In genomic region chr6:130520801-130521200, GRCh38 we compare ENCODE assay signal across 20 cellular contexts.
DNase-seq lines count a peak whose midpoint lies in the region; ATAC-seq, FAIRE-seq and TF ChIP-seq lines count a peak whose summit lies in the region.
"Had no signal": no experiment of that assay in that cellular context is flagged by ENCODE, and none has a peak within 500 bp of the region (broad histone marks: within the 10 kb centered on the region; RNA-seq: fewer than 3 reads in every experiment).

No MANE protein-coding gene starts in this region.

- BruUV-seq in HCT116 (replicated peaks; lab: Mats Ljungman, UMichigan): no TSS peak

- intact Hi-C loops in HCT116 (cut with micrococcal nuclease): no loop called here
- intact Hi-C loops in esophagus muscularis mucosa (cut with DNase I): no loop called here
- intact Hi-C loops in sigmoid colon (cut with DNase I): no loop called here

- no peaks in the 10 kb centered on the region for H3K9me2 ChIP-seq in HCT116 (ENCODE audit: insufficient read depth)

- H3K4me3 ChIP-seq in HCT116 (replicated peaks in 1 of 2; ENCODE audit: low read depth in 1 of 2, low read length in 2 of 2) (no peak overlapping the region), esophagus muscularis mucosa (no peak overlapping the region), sigmoid colon (no peak overlapping the region)

- TF ChIP-seq POLR2A in HCT116 (IDR thresholded peaks at IDR 0.05; ENCODE audit: borderline replicate concordance, extremely low read depth, insufficient read depth, insufficient read length) (no peak), esophagus muscularis mucosa (IDR thresholded peaks at IDR 0.05; ENCODE audit: low read depth) (no peak), sigmoid colon (IDR thresholded peaks at IDR 0.05) (no peak)

- H3K27ac ChIP-seq in HCT116 (ENCODE audit: low read depth, low read length): no peak overlapping the region
- H3K27ac ChIP-seq in esophagus muscularis mucosa (replicated peaks in 1 of 4): no peak overlapping the region
- no peak overlapping the region for H3K27ac ChIP-seq in sigmoid colon
- H3K27ac ChIP-seq: C4-2B, HL-60 had no signal

- H3K36me3 ChIP-seq in HCT116 (ENCODE audit: control insufficient read depth in 1 of 2, insufficient read depth in 2 of 2, low read length in 2 of 2) (0 out of 4 replicates have a peak, but pooled peaks cover 0 to 4% of the 10 kb centered on the region in 2 experiments), esophagus muscularis mucosa (no peaks in the 10 kb centered on the region), sigmoid colon (no peaks in the 10 kb centered on the region)

- H3K4me1 ChIP-seq in HCT116 (ENCODE audit: control insufficient read depth in 1 of 2, insufficient read depth in 2 of 2, low read length in 2 of 2) (peaks cover 3 to 26% of the 10 kb centered on the region in 2 experiments; a peak in 3 of 4 replicates), esophagus muscularis mucosa (no peaks in the 10 kb centered on the region), sigmoid colon (no peaks in the 10 kb centered on the region)

- no peak for DNase-seq in activated naive CD8-positive, alpha-beta T cell treated with anti-CD3 and anti-CD28 coated beads, Interleukin-2, amount 10 ng/mL, durations not matched to agents 7 days and 5 days
- no peak for DNase-seq in activated naive CD8-positive, alpha-beta T cell treated with anti-CD3 and anti-CD28 coated beads for 36 hours
- DNase-seq in HCT116 (ENCODE audit: low read depth, low spot score): no peak
- DNase-seq in esophagus muscularis mucosa (ENCODE audit: extremely low spot score): peak; percentile 75
- no peak for DNase-seq in sigmoid colon
- DNase-seq in GM19239 (ENCODE audit: insufficient read length, low spot score): no peak
- DNase-seq: COR-L47, DMS 273 treated with DMSO at 0.1 percent for 48 hours, GDM1, GOT3, NCI-H1417 treated with DMSO at 0.1 percent for 48 hours, NCI-H187 treated with DMSO at 0.1 percent for 48 hours, NCI-H2227 treated with DMSO at 0.1 percent for 48 hours, NCI-H510A treated with DMSO at 0.1 percent for 48 hours, NCI-H774, OCI-M1, Right ventricle myocardium superior had no signal

- TF ChIP-seq CTCF in HCT116 (IDR thresholded peaks at IDR 0.05 in 2 of 3, conservative IDR thresholded peaks at IDR 0.05 in 1 of 3; ENCODE audit: borderline replicate concordance in 1 of 3, insufficient read depth in 1 of 3, low read depth in 2 of 3, low read length in 2 of 3) (no peak), esophagus muscularis mucosa (IDR thresholded peaks at IDR 0.05) (no peak), sigmoid colon (IDR thresholded peaks at IDR 0.05) (no peak)

- POLR2A ChIA-PET in activated naive CD8-positive, alpha-beta T cell treated with anti-CD3 and anti-CD28 coated beads, Interleukin-2, amount 10 ng/mL, durations not matched to agents 7 days and 5 days (lab: Charles Lee): no interaction called here
- POLR2A ChIA-PET in HCT116 (lab: Charles Lee): no interaction called here

- peak overlapping the region; percentile 18 for H2AFZ ChIP-seq in HCT116 (ENCODE audit: low read depth, low read length, poor library complexity, severe bottlenecking)

- H3K27me3 ChIP-seq in HCT116 (ENCODE audit: insufficient read depth, low read length): no peaks in the 10 kb centered on the region
- H3K27me3 ChIP-seq in esophagus muscularis mucosa: no peaks in the 10 kb centered on the region
- H3K27me3 ChIP-seq in sigmoid colon: no peaks in the 10 kb centered on the region

- H3K9ac ChIP-seq in HCT116 (ENCODE audit: low read length): no peak overlapping the region

- no peak for ATAC-seq in activated naive CD8-positive, alpha-beta T cell treated with anti-CD3 and anti-CD28 coated beads, Interleukin-2, amount 10 ng/mL, durations not matched to agents 7 days and 5 days (ENCODE audit: low read depth)
- no peak for ATAC-seq in HCT116
- no peak for ATAC-seq in GM19324 (IDR thresholded peaks at IDR 0.05; ENCODE audit: low FRiP score, unreplicated experiment)

- no peaks in the 10 kb centered on the region for H3K27me3 Mint-ChIP-seq in activated naive CD8-positive, alpha-beta T cell treated with anti-CD3 and anti-CD28 coated beads, Interleukin-2, amount 10 ng/mL, durations not matched to agents 7 days and 5 days
- H3K27me3 Mint-ChIP-seq in activated naive CD8-positive, alpha-beta T cell treated with anti-CD3 and anti-CD28 coated beads for 36 hours: no peaks in the 10 kb centered on the region

- RAD21 ChIA-PET in HCT116 (lab: Charles Lee; ENCODE audit: low non-redundant PET in 1 of 2, low total read pairs in 2 of 2, uncharacterized antibody in 2 of 2, unreplicated experiment in 2 of 2): no interaction called here

- H4K20me1 ChIP-seq in HCT116 (ENCODE audit: insufficient read depth): no peaks in the 10 kb centered on the region

- H3K4me2 ChIP-seq in HCT116 (ENCODE audit: low read length): no peak overlapping the region

- FAIRE-seq in GM19239 (lab: Jason Lieb, UNC): no peak

- peak overlapping the region; percentile 44 for H3K27ac Mint-ChIP-seq in activated naive CD8-positive, alpha-beta T cell treated with anti-CD3 and anti-CD28 coated beads, Interleukin-2, amount 10 ng/mL, durations not matched to agents 7 days and 5 days
- no peak overlapping the region for H3K27ac Mint-ChIP-seq in activated naive CD8-positive, alpha-beta T cell treated with anti-CD3 and anti-CD28 coated beads for 36 hours

- peaks cover 55% of the 10 kb centered on the region for H3K36me3 Mint-ChIP-seq in activated naive CD8-positive, alpha-beta T cell treated with anti-CD3 and anti-CD28 coated beads, Interleukin-2, amount 10 ng/mL, durations not matched to agents 7 days and 5 days
- H3K36me3 Mint-ChIP-seq in activated naive CD8-positive, alpha-beta T cell treated with anti-CD3 and anti-CD28 coated beads for 36 hours: peaks cover 15% of the 10 kb centered on the region

- TF ChIP-seq EP300 in esophagus muscularis mucosa (IDR thresholded peaks at IDR 0.05) (no peak), sigmoid colon (IDR thresholded peaks at IDR 0.05) (no peak)

- H3K9me3 Mint-ChIP-seq in activated naive CD8-positive, alpha-beta T cell treated with anti-CD3 and anti-CD28 coated beads, Interleukin-2, amount 10 ng/mL, durations not matched to agents 7 days and 5 days: peaks cover 26% of the 10 kb centered on the region
- peaks cover 25% of the 10 kb centered on the region for H3K9me3 Mint-ChIP-seq in activated naive CD8-positive, alpha-beta T cell treated with anti-CD3 and anti-CD28 coated beads for 36 hours

- H3K4me3 Mint-ChIP-seq in activated naive CD8-positive, alpha-beta T cell treated with anti-CD3 and anti-CD28 coated beads, Interleukin-2, amount 10 ng/mL, durations not matched to agents 7 days and 5 days: no peak overlapping the region
- no peak overlapping the region for H3K4me3 Mint-ChIP-seq in activated naive CD8-positive, alpha-beta T cell treated with anti-CD3 and anti-CD28 coated beads for 36 hours

- H3K79me2 ChIP-seq in HCT116 (ENCODE audit: insufficient read depth, low read length): no peaks in the 10 kb centered on the region

- CTCF ChIA-PET in HCT116 (lab: Charles Lee): no interaction called here

- H3K4me1 Mint-ChIP-seq in activated naive CD8-positive, alpha-beta T cell treated with anti-CD3 and anti-CD28 coated beads, Interleukin-2, amount 10 ng/mL, durations not matched to agents 7 days and 5 days: peaks cover 40% of the 10 kb centered on the region
- H3K4me1 Mint-ChIP-seq in activated naive CD8-positive, alpha-beta T cell treated with anti-CD3 and anti-CD28 coated beads for 36 hours: peaks cover 41% of the 10 kb centered on the region

- H3K9me3 ChIP-seq in HCT116 (ENCODE audit: control insufficient read depth in 1 of 2, insufficient read depth in 1 of 2, low read depth in 1 of 2, low read length in 2 of 2) (no peaks in the 10 kb centered on the region), esophagus muscularis mucosa (no peaks in the 10 kb centered on the region), sigmoid colon (no peaks in the 10 kb centered on the region)

- WGBS in esophagus muscularis mucosa: 81% methylated on average over 3 of the region's 3 CpGs
- WGBS in sigmoid colon, 2 donors: 79 to 81% methylated on average over 3 of the region's 3 CpGs

- TF ChIP-seq RAD21 in HCT116 (IDR thresholded peaks at IDR 0.05; ENCODE audit: low read depth): no peak

TF ChIP-seq in HCT116, 20 proteins besides CTCF, POLR2A, EP300 and RAD21 (continues in another document):
- TF ChIP-seq CBX3 (IDR thresholded peaks at IDR 0.05; ENCODE audit: low read depth) (no peak), ZNF274 (IDR thresholded peaks at IDR 0.05; ENCODE audit: low read depth, low read length) (no peak), ELF1 (IDR thresholded peaks at IDR 0.05; ENCODE audit: borderline replicate concordance, low read depth) (no peak), EZH2phosphoT487 (IDR thresholded peaks at IDR 0.05; ENCODE audit: borderline replicate concordance) (no peak), ZBTB33 (IDR thresholded peaks at IDR 0.05; ENCODE audit: extremely low read depth, insufficient replicate concordance, low read length) (no peak), SP1 (IDR thresholded peaks at IDR 0.05; ENCODE audit: low read depth) (no peak), JUND (IDR thresholded peaks at IDR 0.05) (no peak)
